Comparison of ENCODE assay signal across 14 cellular contexts in genomic region chr12:14893471-14894250, GRCh38. TPM values are rescaled to one million over a fixed set of nuclear protein-coding genes. Genes with fewer than 3 reads are reported as not detected.
DNase-seq lines count a peak whose midpoint lies in the region; ATAC-seq, FAIRE-seq and TF ChIP-seq lines count a peak whose summit lies in the region.
"Had no signal": no experiment of that assay in that cellular context is flagged by ENCODE, and none has a peak within 500 bp of the region (broad histone marks: within the 10 kb centered on the region; RNA-seq: fewer than 3 reads in every experiment).

No MANE protein-coding gene starts in this region.

- DNase-seq in NCI-H82 (lab: John Stamatoyannopoulos, UW) (peak; percentile 8), NCI-H82 treated with DMSO at 0.1 percent for 48 hours (lab: John Stamatoyannopoulos, UW; ENCODE audit: unreplicated experiment) (no peak), left cardiac atrium (no peak), pancreas (no peak), uterus (peak in 1 of 2 donors; percentile 42), natural killer cell (no peak), glutamatergic neuron (no peak)
- DNase-seq: RPMI8226; stimulated activated CD4-positive, alpha-beta T cell treated with anti-CD3 and anti-CD28 coated beads, Interleukin-4, amount 100 ng/mL, for 24 hours; stimulated activated naive CD4-positive, alpha-beta T cell treated with Interleukin-2 at 50 U/mL for 16 hours had no signal

- H3K9me3 Mint-ChIP-seq in natural killer cell (no peaks in the 10 kb centered on the region), glutamatergic neuron (ENCODE audit: unreplicated experiment) (no peaks in the 10 kb centered on the region)
- H3K9me3 Mint-ChIP-seq: neural crest cell had no signal

- TF ChIP-seq CTCF in pancreas (IDR thresholded peaks at IDR 0.05) (no peak), uterus (IDR thresholded peaks at IDR 0.05) (no peak), natural killer cell (IDR thresholded peaks at IDR 0.05) (no peak), glutamatergic neuron (IDR thresholded peaks at IDR 0.05; ENCODE audit: partially characterized antibody, unreplicated experiment) (no peak)

- peak in 1 of 2 donors; percentile 3 for TF ChIP-seq POLR2A in uterus (IDR thresholded peaks at IDR 0.05)

- FAIRE-seq in pancreas (lab: Jason Lieb, UNC) = peak; percentile 20

- 31 to 52% methylated on average over 5 of the region's 5 CpGs for WGBS in pancreas, 2 donors

- ATAC-seq in left cardiac atrium (peak; percentile 69 to 79), pancreas (peak in 3 of 4 donors; percentile 79 to 86 (median 85)), natural killer cell (no peak), HG03045 (IDR thresholded peaks at IDR 0.05; ENCODE audit: unreplicated experiment) (no peak)

- H3K27me3 Mint-ChIP-seq in natural killer cell (ENCODE audit: low read depth in 2 of 2) (peaks cover 9 to 17% of the 10 kb centered on the region in 2 donors), glutamatergic neuron (ENCODE audit: unreplicated experiment) (no peaks in the 10 kb centered on the region)

- H3K4me1 ChIP-seq in pancreas (peaks cover 0 to 10% (median 0%) of the 10 kb centered on the region in 3 donors), uterus (peaks cover 0 to 9% of the 10 kb centered on the region in 2 donors)

- H3K27ac ChIP-seq in pancreas (peak overlapping the region in 2 of 4 donors; percentile 30 to 39), uterus (peak overlapping the region; percentile 76 to 77)
- H3K27ac ChIP-seq: 22Rv1 had no signal

- H3K27me3 ChIP-seq in pancreas (no peaks in the 10 kb centered on the region), uterus (no peaks in the 10 kb centered on the region)

- no peak overlapping the region for H3K27ac Mint-ChIP-seq in natural killer cell
- no peak overlapping the region for H3K27ac Mint-ChIP-seq in glutamatergic neuron (ENCODE audit: unreplicated experiment)

- intact Hi-C loops in left cardiac atrium (cut with DNase I) (no loop called here), pancreas (cut with DNase I) (no loop called here), uterus (cut with DNase I; ENCODE audit: low total_unique reads) (no loop called here), natural killer cell (cut with micrococcal nuclease) (no loop called here)

- H3K9me3 ChIP-seq in pancreas = no peaks in the 10 kb centered on the region
- no peaks in the 10 kb centered on the region for H3K9me3 ChIP-seq in uterus

- H3K4me1 Mint-ChIP-seq in natural killer cell (no peaks in the 10 kb centered on the region), glutamatergic neuron (ENCODE audit: low read depth, unreplicated experiment) (peaks cover 3% of the 10 kb centered on the region)

- no peaks in the 10 kb centered on the region for H3K36me3 Mint-ChIP-seq in natural killer cell
- peaks cover 4% of the 10 kb centered on the region for H3K36me3 Mint-ChIP-seq in glutamatergic neuron (ENCODE audit: unreplicated experiment)

- no peak overlapping the region for H3K4me3 ChIP-seq in pancreas
- H3K4me3 ChIP-seq in uterus = no peak overlapping the region

- H3K36me3 ChIP-seq in pancreas = no peaks in the 10 kb centered on the region
- no peaks in the 10 kb centered on the region for H3K36me3 ChIP-seq in uterus

- H3K4me3 Mint-ChIP-seq in natural killer cell (no peak overlapping the region), glutamatergic neuron (ENCODE audit: unreplicated experiment) (no peak overlapping the region)
- H3K4me3 Mint-ChIP-seq: neural crest cell had no signal

RNA-seq across cellular contexts. Expression of gene MGP, which starts 8.0 kb away (rescaled TPM):
- total RNA-seq in left cardiac atrium = 1,000 to 10,000 TPM; 1,159 to 1,325 TPM
- 100 to 1,000 TPM in 2 of 6 donors, 10 to 100 TPM in 4; 30.3 to 179 (median 57.9) TPM for total RNA-seq in pancreas
- polyA plus RNA-seq in pancreas = 100 to 1,000 TPM in 1 of 2 donors, 10 to 100 TPM in 1; 75.6 to 112 TPM
- 1,000 to 10,000 TPM in 2 of 4 donors, 100 to 1,000 TPM in 2; 136 to 2,566 (median 1,232) TPM for total RNA-seq in uterus
- 1 to 10 TPM in 1 of 3 donors, under 1 TPM in 1, not detected in 1; 0.89 to 1.1 TPM for total RNA-seq in natural killer cell
- total RNA-seq in glutamatergic neuron (ENCODE audit: unreplicated experiment) = not detected
- total RNA-seq: NCI-H460, neural crest cell had no signal

RNA-seq across cellular contexts. Expression of gene ERP27, which starts 44.7 kb away (rescaled TPM):
- total RNA-seq in left cardiac atrium = under 1 TPM; 0.18 to 0.44 TPM
- 100 to 1,000 TPM in 4 of 6 donors, 10 to 100 TPM in 2; 87.2 to 267 (median 128) TPM for total RNA-seq in pancreas
- 10 to 100 TPM; 41.8 to 61.3 TPM for polyA plus RNA-seq in pancreas
- total RNA-seq in uterus = 1 to 10 TPM in 2 of 4 donors, under 1 TPM in 1, not detected in 1; 0.61 to 2.6 (median 1.5) TPM
- total RNA-seq in natural killer cell = 10 to 100 TPM in 2 of 3 donors, 1 to 10 TPM in 1; 9.8 to 15.2 (median 12.3) TPM
- total RNA-seq in glutamatergic neuron (ENCODE audit: unreplicated experiment) = not detected
- total RNA-seq: NCI-H460, neural crest cell had no signal

RNA-seq across cellular contexts. Expression of gene ART4, which starts 50.3 kb away (rescaled TPM):
- total RNA-seq in left cardiac atrium = 10 to 100 TPM in 1 of 2 donors, 1 to 10 TPM in 1; 5.4 to 11.8 TPM
- total RNA-seq in pancreas = 1 to 10 TPM in 3 of 6 donors, under 1 TPM in 3; 0.25 to 7.2 (median 1.1) TPM
- under 1 TPM; 0.38 to 0.63 TPM for polyA plus RNA-seq in pancreas
- 1 to 10 TPM in 2 of 4 donors, under 1 TPM in 2; 0.51 to 3.7 (median 1.0) TPM for total RNA-seq in uterus
- not detected for total RNA-seq in natural killer cell
- total RNA-seq in glutamatergic neuron (ENCODE audit: unreplicated experiment) = not detected
- total RNA-seq: NCI-H460, neural crest cell had no signal

Comparison
In these comparisons a context has a peak if more than half of its experiments do, and no peak if none do; other contexts are left out.
1. ATAC-seq: peak in left cardiac atrium (2 of 2) and pancreas (3 of 4); none in natural killer cell (0 of 3) and HG03045 (single experiment).
2. RNA of gene MGP, which starts 8.0 kb away (total RNA-seq): 136 to 2,566 TPM in uterus, 1,159 to 1,325 TPM in left cardiac atrium and 30.3 to 179 TPM in pancreas; 0.89 to 1.1 TPM in natural killer cell and not detected in glutamatergic neuron (single experiment); every median in the first group is over 10 times any median in the second.
3. RNA of gene ERP27, which starts 44.7 kb away (total RNA-seq): 87.2 to 267 TPM in pancreas; 9.8 to 15.2 TPM in natural killer cell, 0.61 to 2.6 TPM in uterus, 0.18 to 0.44 TPM in left cardiac atrium and not detected in glutamatergic neuron (single experiment); every median in the first group is over 4 times any median in the second.